17 cellular contexts compared by ENCODE assay signal in the genomic region with DNA sequence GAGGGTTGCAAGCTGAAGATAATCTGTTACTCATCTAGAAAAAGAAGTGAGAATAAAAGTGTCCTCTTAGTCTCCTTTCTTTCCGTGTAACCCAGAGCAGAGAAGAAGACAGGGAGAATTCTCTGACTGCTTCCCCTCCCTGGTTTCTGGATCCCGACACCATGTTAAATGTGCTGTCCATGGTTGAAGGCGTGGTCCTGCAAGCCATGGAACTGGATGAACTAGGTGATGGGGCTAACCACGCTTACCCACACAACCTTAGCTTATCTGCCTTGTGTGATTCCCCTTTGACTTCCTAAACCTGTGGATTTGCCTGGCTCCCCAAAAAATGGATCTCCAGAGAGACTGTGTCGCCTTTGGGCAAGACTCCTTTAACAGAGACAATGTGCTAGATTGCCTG.
DNase-seq lines count a peak whose midpoint lies in the region; TF ChIP-seq lines count a peak whose summit lies in the region.
"Had no signal": no experiment of that assay in that cellular context is flagged by ENCODE, and none has a peak within 500 bp of the region (broad histone marks: within the 10 kb centered on the region; RNA-seq: fewer than 3 reads in every experiment).

No MANE protein-coding gene starts in this region.

- no peak overlapping the region for H2AK5ac ChIP-seq in neuronal stem cell (ENCODE audit: low read depth, low read length)

- H2BK120ac ChIP-seq in neuronal stem cell (ENCODE audit: low read depth, low read length): no peak overlapping the region

- no peaks in the 10 kb centered on the region for H3K36me3 Mint-ChIP-seq in activated naive CD4-positive, alpha-beta T cell treated with anti-CD3 and anti-CD28 coated beads for 36 hours (ENCODE audit: low read depth)
- H3K36me3 Mint-ChIP-seq in activated naive CD4-positive, alpha-beta T cell treated with anti-CD3 and anti-CD28 coated beads, Interleukin-2, amount 10 ng/mL, durations not matched to agents 7 days and 5 days: no peaks in the 10 kb centered on the region

- H2BK15ac ChIP-seq in neuronal stem cell (ENCODE audit: low read length): no peak overlapping the region

- no peak overlapping the region for H2BK12ac ChIP-seq in neuronal stem cell (ENCODE audit: low read length)

- no peak overlapping the region for H4K8ac ChIP-seq in neuronal stem cell (ENCODE audit: low read depth, low read length)

- H3K27ac ChIP-seq in neuronal stem cell (replicated peaks; ENCODE audit: low read length): no peak overlapping the region
- H3K27ac ChIP-seq: C4-2B had no signal

- no peak overlapping the region for H2BK5ac ChIP-seq in neuronal stem cell (ENCODE audit: low read length)

- no peak overlapping the region for H3K9ac ChIP-seq in neuronal stem cell (ENCODE audit: low read depth, low read length, poor library complexity)

- peaks cover 8 to 14% of the 10 kb centered on the region in 2 donors for H3K9me3 ChIP-seq in neuronal stem cell (replicated peaks in 1 of 2; ENCODE audit: control insufficient read depth in 2 of 2, insufficient read depth in 1 of 2, low read depth in 1 of 2, low read length in 2 of 2)

- H3K4me2 ChIP-seq in neuronal stem cell (ENCODE audit: insufficient read depth, low read length, poor library complexity, severe bottlenecking): no peak overlapping the region

- WGBS in neuronal stem cell (ENCODE audit: extremely low coverage in 2 of 2, insufficient read length in 2 of 2, insufficient replicate concordance in 1 of 2), 2 donors: no CpG with 5 or more reads among the region's 5 CpGs

- intact Hi-C loops in activated naive CD4-positive, alpha-beta T cell treated with anti-CD3 and anti-CD28 coated beads for 36 hours (cut with micrococcal nuclease): loop anchor here (10.0 kb wide), 1 partner anchor 909 kb away; a partner anchor contains a TSS

- H2AFZ ChIP-seq in neuronal stem cell (ENCODE audit: low read length): no peak overlapping the region

- TF ChIP-seq POLR2A in erythroblast (IDR thresholded peaks at IDR 0.05; ENCODE audit: low read length): no peak

- no peak overlapping the region for H3K23ac ChIP-seq in neuronal stem cell (ENCODE audit: low read depth, low read length, poor library complexity)

- no peaks in the 10 kb centered on the region for H3K36me3 ChIP-seq in neuronal stem cell (replicated peaks in 1 of 2; ENCODE audit: control insufficient read depth in 2 of 2, insufficient read depth in 2 of 2, low read length in 2 of 2)

- DNase-seq in activated naive CD4-positive, alpha-beta T cell treated with anti-CD3 and anti-CD28 coated beads for 36 hours: peak; percentile 9
- DNase-seq in activated naive CD4-positive, alpha-beta T cell treated with anti-CD3 and anti-CD28 coated beads, Interleukin-2, amount 10 ng/mL, durations not matched to agents 7 days and 5 days: no peak
- DNase-seq in OCI-M1 (lab: John Stamatoyannopoulos, UW) (peak; percentile 23), erythroblast (lab: John Stamatoyannopoulos, UW) (peak; percentile 2 to 6), neuronal stem cell (ENCODE audit: low spot score) (peak; percentile 18), mesenteric fat pad (ENCODE audit: low spot score) (no peak), cerebellar cortex (ENCODE audit: low spot score) (no peak), NCI-H146 treated with DMSO at 0.1 percent for 48 hours (lab: John Stamatoyannopoulos, UW; ENCODE audit: unreplicated experiment) (no peak)
- DNase-seq: Calu3, H9, NCI-H1048, NCI-H146, NCI-H2107, NCI-H774, Right ventricle myocardium superior had no signal

- H3K4me3 ChIP-seq in neuronal stem cell (ENCODE audit: low read length in 2 of 2): no peak overlapping the region
- H3K4me3 ChIP-seq: K562 had no signal

- no peak overlapping the region for H4K91ac ChIP-seq in neuronal stem cell (ENCODE audit: low read depth, low read length, poor library complexity)

- H3K4me1 ChIP-seq in neuronal stem cell (ENCODE audit: control insufficient read depth in 2 of 2, insufficient read depth in 1 of 2, low read depth in 1 of 2, low read length in 2 of 2): no peaks in the 10 kb centered on the region

- CTCF ChIA-PET in activated naive CD4-positive, alpha-beta T cell treated with anti-CD3 and anti-CD28 coated beads for 36 hours (lab: Charles Lee): no interaction called here
- CTCF ChIA-PET in activated naive CD4-positive, alpha-beta T cell treated with anti-CD3 and anti-CD28 coated beads, Interleukin-2, amount 10 ng/mL, durations not matched to agents 7 days and 5 days (lab: Charles Lee): no interaction called here

- no peak overlapping the region for H3K27ac Mint-ChIP-seq in activated naive CD4-positive, alpha-beta T cell treated with anti-CD3 and anti-CD28 coated beads for 36 hours
- H3K27ac Mint-ChIP-seq in activated naive CD4-positive, alpha-beta T cell treated with anti-CD3 and anti-CD28 coated beads, Interleukin-2, amount 10 ng/mL, durations not matched to agents 7 days and 5 days: no peak overlapping the region
- H3K27ac Mint-ChIP-seq: H9 had no signal

- H3K4me3 Mint-ChIP-seq in activated naive CD4-positive, alpha-beta T cell treated with anti-CD3 and anti-CD28 coated beads for 36 hours: no peak overlapping the region
- no peak overlapping the region for H3K4me3 Mint-ChIP-seq in activated naive CD4-positive, alpha-beta T cell treated with anti-CD3 and anti-CD28 coated beads, Interleukin-2, amount 10 ng/mL, durations not matched to agents 7 days and 5 days
- H3K4me3 Mint-ChIP-seq: H9 had no signal

- no peak overlapping the region for H3K14ac ChIP-seq in neuronal stem cell (ENCODE audit: low read length)

- H3K27me3 Mint-ChIP-seq in activated naive CD4-positive, alpha-beta T cell treated with anti-CD3 and anti-CD28 coated beads for 36 hours (ENCODE audit: low read depth): no peaks in the 10 kb centered on the region
- H3K27me3 Mint-ChIP-seq in activated naive CD4-positive, alpha-beta T cell treated with anti-CD3 and anti-CD28 coated beads, Interleukin-2, amount 10 ng/mL, durations not matched to agents 7 days and 5 days: no peaks in the 10 kb centered on the region

- no peaks in the 10 kb centered on the region for H3K79me1 ChIP-seq in neuronal stem cell (ENCODE audit: low read depth, low read length)

- no peaks in the 10 kb centered on the region for H3K4me1 Mint-ChIP-seq in activated naive CD4-positive, alpha-beta T cell treated with anti-CD3 and anti-CD28 coated beads for 36 hours (ENCODE audit: low read depth)
- H3K4me1 Mint-ChIP-seq in activated naive CD4-positive, alpha-beta T cell treated with anti-CD3 and anti-CD28 coated beads, Interleukin-2, amount 10 ng/mL, durations not matched to agents 7 days and 5 days: no peaks in the 10 kb centered on the region
- H3K4me1 Mint-ChIP-seq: H9 had no signal

- H3K18ac ChIP-seq in neuronal stem cell (ENCODE audit: low read length): no peak overlapping the region

- H3K27me3 ChIP-seq in neuronal stem cell (ENCODE audit: control insufficient read depth in 3 of 3, insufficient read depth in 3 of 3, low read depth in 1 of 3, low read length in 3 of 3): no peaks in the 10 kb centered on the region

- H3K4ac ChIP-seq in neuronal stem cell (ENCODE audit: low read length): no peak overlapping the region

- peaks cover 32% of the 10 kb centered on the region for H3K9me3 Mint-ChIP-seq in activated naive CD4-positive, alpha-beta T cell treated with anti-CD3 and anti-CD28 coated beads for 36 hours
- peaks cover 20% of the 10 kb centered on the region for H3K9me3 Mint-ChIP-seq in activated naive CD4-positive, alpha-beta T cell treated with anti-CD3 and anti-CD28 coated beads, Interleukin-2, amount 10 ng/mL, durations not matched to agents 7 days and 5 days

Comparison
In these comparisons a context has a peak if more than half of its experiments do, and no peak if none do; other contexts are left out.
1. DNase-seq: peak in activated naive CD4-positive, alpha-beta T cell treated with anti-CD3 and anti-CD28 coated beads for 36 hours (single experiment), OCI-M1 (single experiment), erythroblast (2 of 2) and neuronal stem cell (single experiment); none in activated naive CD4-positive, alpha-beta T cell treated with anti-CD3 and anti-CD28 coated beads, Interleukin-2, amount 10 ng/mL, durations not matched to agents 7 days and 5 days (single experiment), mesenteric fat pad (single experiment), cerebellar cortex (single experiment) and NCI-H146 treated with DMSO at 0.1 percent for 48 hours (single experiment).